Comparison of ENCODE assay signal across 12 cellular contexts in genomic region chr7:53218730-53219504, GRCh38.
DNase-seq lines count a peak whose midpoint lies in the region; ATAC-seq and TF ChIP-seq lines count a peak whose summit lies in the region.
"Had no signal": no experiment of that assay in that cellular context is flagged by ENCODE, and none has a peak within 500 bp of the region (broad histone marks: within the 10 kb centered on the region; RNA-seq: fewer than 3 reads in every experiment).

No MANE protein-coding gene starts in this region.

- no peak overlapping the region for H2AK5ac ChIP-seq in trophoblast cell (ENCODE audit: low read length)

- peak overlapping the region; percentile 94 for H4K91ac ChIP-seq in trophoblast cell (ENCODE audit: low read depth, low read length)

- H3K4me2 ChIP-seq in trophoblast cell (ENCODE audit: low read length): peak overlapping the region; percentile 59

- peaks cover 5% of the 10 kb centered on the region for H3K79me2 ChIP-seq in trophoblast cell (ENCODE audit: control insufficient read depth, insufficient read depth, low read length, poor library complexity)

- H3K79me1 ChIP-seq in trophoblast cell (ENCODE audit: low read length): peaks cover 8% of the 10 kb centered on the region

- H3K18ac ChIP-seq in trophoblast cell (ENCODE audit: low read length): peak overlapping the region; percentile 89

- WGBS in trophoblast cell (ENCODE audit: extremely low coverage, insufficient coverage, insufficient read length): no CpG with 5 or more reads among the region's 46 CpGs

- peak overlapping the region; percentile 47 for H3K4ac ChIP-seq in trophoblast cell (ENCODE audit: low read depth, low read length)

- peak overlapping the region; percentile 97 for H2BK120ac ChIP-seq in trophoblast cell (ENCODE audit: insufficient read depth, low read length, poor library complexity)

- peak overlapping the region; percentile 94 for H3K14ac ChIP-seq in trophoblast cell (ENCODE audit: low read length)

- H3K9me3 ChIP-seq in trophoblast cell (ENCODE audit: insufficient read depth, low read depth, low read length): peaks cover 2% of the 10 kb centered on the region

- H2BK5ac ChIP-seq in trophoblast cell (ENCODE audit: low read depth, low read length, poor library complexity): peak overlapping the region; percentile 69

- peaks cover 0 to 30% (median 0%) of the 10 kb centered on the region in 45 donors for H3K27me3 ChIP-seq in dorsolateral prefrontal cortex
- no peaks in the 10 kb centered on the region for H3K27me3 ChIP-seq in trophoblast cell (ENCODE audit: insufficient read depth, low read length)

- peak overlapping the region; percentile 62 for H3K9ac ChIP-seq in trophoblast cell (ENCODE audit: low read length)

- TF ChIP-seq CTCF in dorsolateral prefrontal cortex (IDR thresholded peaks at IDR 0.05 in 54 of 56, conservative IDR thresholded peaks at IDR 0.05 in 2 of 56; ENCODE audit: low read depth in 1 of 56, partially characterized antibody in 56 of 56): no peak

- peak overlapping the region; percentile 83 for H2AFZ ChIP-seq in trophoblast cell (ENCODE audit: insufficient read depth, low read length, poor library complexity)

- intact Hi-C loops in dorsolateral prefrontal cortex (cut with DNase I): no loop called here

- H2BK12ac ChIP-seq in trophoblast cell (ENCODE audit: low read length): peak overlapping the region; percentile 97

- H3K4me3 ChIP-seq in dorsolateral prefrontal cortex (peak overlapping the region in 58 of 59 donors; percentile 21 to 76 (median 50)), trophoblast cell (ENCODE audit: low read depth, low read length) (peak overlapping the region; percentile 59)

- H3K4me1 ChIP-seq in trophoblast cell (ENCODE audit: control insufficient read depth in 1 of 2, insufficient read depth in 2 of 2, low read length in 2 of 2): peaks cover 0 to 4% of the 10 kb centered on the region in 2 experiments

- H3K27ac ChIP-seq in dorsolateral prefrontal cortex (peak overlapping the region in 1 of 59 donors; percentile 16), trophoblast cell (ENCODE audit: low read depth, low read length) (no peak overlapping the region)

- peak overlapping the region; percentile 88 for H4K12ac ChIP-seq in trophoblast cell (ENCODE audit: low read depth, low read length)

- ATAC-seq in HG03045 (IDR thresholded peaks at IDR 0.05; ENCODE audit: unreplicated experiment): no peak
- ATAC-seq: stimulated activated naive CD8-positive, alpha-beta T cell treated with anti-CD3 and anti-CD28 coated beads, Interleukin-15, Interleukin-2, amounts not matched to agents 100 U/mL and 50 U/mL, for 24 hours had no signal

- DNase-seq in ELF-1 (ENCODE audit: low read depth, low spot score) (peak; percentile 85), dorsolateral prefrontal cortex (peak in 2 of 10 donors; percentile 21 to 41), iPS-NIHi11 (ENCODE audit: low spot score) (peak; percentile 53), trophoblast cell (peak in 1 of 2 donors; percentile 13), occipital lobe (lab: John Stamatoyannopoulos, UW) (no peak), OCI-M2 (lab: John Stamatoyannopoulos, UW; ENCODE audit: unreplicated experiment) (no peak)
- DNase-seq in activated T-cell treated with anti-CD3 and anti-CD28 coated beads, Interleukin-2, amount 50 U/mL, for 48 hours: no peak
- DNase-seq: activated T-cell treated with anti-CD3 and anti-CD28 coated beads, Interleukin-2, amount 50 U/mL, for 1 hour; MV-4-11; NCI-H526; stimulated activated naive CD8-positive, alpha-beta T cell treated with anti-CD3 and anti-CD28 coated beads, Interleukin-15, Interleukin-2, amounts not matched to agents 100 U/mL and 50 U/mL, for 24 hours had no signal

- H3K36me3 ChIP-seq in trophoblast cell (ENCODE audit: control insufficient read depth in 1 of 2, insufficient read depth in 2 of 2, low read length in 2 of 2): no peaks in the 10 kb centered on the region

- H4K8ac ChIP-seq in trophoblast cell (ENCODE audit: low read depth, low read length): peak overlapping the region; percentile 97

- H3K23ac ChIP-seq in trophoblast cell (ENCODE audit: low read length): no peak overlapping the region

Comparison
In these comparisons a context has a peak if more than half of its experiments do, and no peak if none do; other contexts are left out.
1. DNase-seq: peak in ELF-1 (single experiment) and iPS-NIHi11 (single experiment); none in activated T-cell treated with anti-CD3 and anti-CD28 coated beads, Interleukin-2, amount 50 U/mL, for 48 hours (0 of 2), occipital lobe (single experiment) and OCI-M2 (single experiment).